In genomic region chr2:10688921-10689807, GRCh38 we compare ENCODE assay signal across 1 cellular context.
TF ChIP-seq lines count a peak whose summit lies in the region.

No MANE protein-coding gene starts in this region.

TF ChIP-seq in K562, 482 proteins besides CTCF, POLR2A, EP300 and RAD21 (continued from another document):
- TF ChIP-seq, protein P1, sequence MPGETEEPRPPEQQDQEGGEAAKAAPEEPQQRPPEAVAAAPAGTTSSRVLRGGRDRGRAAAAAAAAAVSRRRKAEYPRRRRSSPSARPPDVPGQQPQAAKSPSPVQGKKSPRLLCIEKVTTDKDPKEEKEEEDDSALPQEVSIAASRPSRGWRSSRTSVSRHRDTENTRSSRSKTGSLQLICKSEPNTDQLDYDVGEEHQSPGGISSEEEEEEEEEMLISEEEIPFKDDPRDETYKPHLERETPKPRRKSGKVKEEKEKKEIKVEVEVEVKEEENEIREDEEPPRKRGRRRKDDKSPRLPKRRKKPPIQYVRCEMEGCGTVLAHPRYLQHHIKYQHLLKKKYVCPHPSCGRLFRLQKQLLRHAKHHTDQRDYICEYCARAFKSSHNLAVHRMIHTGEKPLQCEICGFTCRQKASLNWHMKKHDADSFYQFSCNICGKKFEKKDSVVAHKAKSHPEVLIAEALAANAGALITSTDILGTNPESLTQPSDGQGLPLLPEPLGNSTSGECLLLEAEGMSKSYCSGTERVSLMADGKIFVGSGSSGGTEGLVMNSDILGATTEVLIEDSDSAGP (CRISPR knock-in tag; IDR thresholded peaks at IDR 0.05) = no peak
- TF ChIP-seq CCNT2 (IDR thresholded peaks at IDR 0.05; ENCODE audit: borderline replicate concordance, extremely low read depth, insufficient read length, low read depth, low read length) (no peak), SRSF7 (optimal IDR thresholded peaks at IDR 0.05; ENCODE audit: low read depth, low read length) (no peak), ZNF23 (CRISPR knock-in tag; IDR thresholded peaks at IDR 0.05) (no peak), NCOA4 (IDR thresholded peaks at IDR 0.05; ENCODE audit: partially characterized antibody) (no peak), ZBTB1 (CRISPR knock-in tag; IDR thresholded peaks at IDR 0.05; ENCODE audit: borderline replicate concordance, low read depth) (peak; percentile 68; the same call in 1 of the 2 replicates), CC2D1A (IDR thresholded peaks at IDR 0.05) (no peak), STAT5A (IDR thresholded peaks at IDR 0.05; ENCODE audit: borderline replicate concordance, low read length) (no peak), U2AF1 (optimal IDR thresholded peaks at IDR 0.05; ENCODE audit: low read depth, low read length) (no peak), PCBP2 (IDR thresholded peaks at IDR 0.05; ENCODE audit: low read depth, low read length, poor library complexity, severe bottlenecking) (no peak), RBM15 (IDR thresholded peaks at IDR 0.05; ENCODE audit: insufficient read depth, low read length) (no peak), ETV6 (IDR thresholded peaks at IDR 0.05; ENCODE audit: borderline replicate concordance in 1 of 2, low read depth in 2 of 2, low read length in 1 of 2) (no peak), ETV6 (CRISPR knock-in tag; IDR thresholded peaks at IDR 0.05; ENCODE audit: borderline replicate concordance) (no peak)
- TF ChIP-seq, protein P2, sequence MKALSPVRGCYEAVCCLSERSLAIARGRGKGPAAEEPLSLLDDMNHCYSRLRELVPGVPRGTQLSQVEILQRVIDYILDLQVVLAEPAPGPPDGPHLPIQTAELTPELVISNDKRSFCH (CRISPR knock-in tag; IDR thresholded peaks at IDR 0.05) = no peak
- TF ChIP-seq, protein P2 (tag; IDR thresholded peaks at IDR 0.05) = peak; percentile 27; the same call in 1 of the 2 replicates
